ENCODE assay signal across 22 cellular contexts in genomic region chr18:72985686-72986085, GRCh38.
DNase-seq lines count a peak whose midpoint lies in the region; ATAC-seq and TF ChIP-seq lines count a peak whose summit lies in the region.
"Had no signal": no experiment of that assay in that cellular context is flagged by ENCODE, and none has a peak within 500 bp of the region (broad histone marks: within the 10 kb centered on the region; RNA-seq: fewer than 3 reads in every experiment).

No MANE protein-coding gene starts in this region.

- ATAC-seq in GM19351 (IDR thresholded peaks at IDR 0.05; ENCODE audit: unreplicated experiment) (peak; percentile 88), HG02973 (IDR thresholded peaks at IDR 0.05; ENCODE audit: unreplicated experiment) (peak; percentile 74), HG03045 (IDR thresholded peaks at IDR 0.05; ENCODE audit: unreplicated experiment) (no peak), GM21515 (IDR thresholded peaks at IDR 0.05; ENCODE audit: unreplicated experiment) (no peak)
- ATAC-seq: gastroesophageal sphincter, left ventricle myocardium superior had no signal

- H3K27ac ChIP-seq in RWPE1 = no peak overlapping the region
- H3K27ac ChIP-seq: gastroesophageal sphincter, sigmoid colon, uterus had no signal

- CTCF ChIA-PET in RWPE1 (lab: Yijun Ruan, JAX) = no interaction called here

- peak; percentile 14 for DNase-seq in GM10266 (ENCODE audit: extremely low spot score)
- peak; percentile 64 for DNase-seq in Jurkat, Clone E6-1 (ENCODE audit: low read depth, low spot score)
- DNase-seq in effector CD8-positive, alpha-beta T cell (lab: John Stamatoyannopoulos, UW) = no peak
- no peak for DNase-seq in RWPE1 (ENCODE audit: low spot score)
- DNase-seq: activated CD4-positive, alpha-beta T cell treated with anti-CD3 and anti-CD28 coated beads for 1 hour; activated CD8-positive, alpha-beta memory T cell treated with anti-CD3 and anti-CD28 coated beads, Interleukin-2, amount 50 U/mL, for 48 hours; activated naive CD4-positive, alpha-beta T cell treated with Interleukin-2 at 50 U/mL for 16 hours; CD4-positive, alpha-beta memory T cell; dermis blood vessel endothelial cell; left ventricle myocardium superior; NCI-H2029 treated with DMSO at 0.1 percent for 48 hours; NCI-H510A treated with DMSO at 0.1 percent for 48 hours; OCI-M1; sigmoid colon; stimulated activated CD4-positive, alpha-beta T cell treated with anti-CD3 and anti-CD28 coated beads, Interleukin-2, amount 100 ng/mL, for 24 hours; T1000; uterus had no signal

- TF ChIP-seq CTCF in GM10266 (IDR thresholded peaks at IDR 0.05; ENCODE audit: control insufficient read depth, insufficient read depth, low read depth, missing control alignments) (no peak), RWPE1 (conservative IDR thresholded peaks at IDR 0.05; ENCODE audit: low read depth) (no peak)

- H3K4me3 ChIP-seq in Jurkat, Clone E6-1 (ENCODE audit: low read length) = no peak overlapping the region
- H3K4me3 ChIP-seq: gastroesophageal sphincter, sigmoid colon, uterus had no signal

- POLR2A ChIA-PET in RWPE1 (lab: Yijun Ruan, JAX; ENCODE audit: low non-redundant PET) = no interaction called here

Comparison
In these comparisons a context has a peak if more than half of its experiments do, and no peak if none do; other contexts are left out.
1. DNase-seq: peak in GM10266 (single experiment) and Jurkat, Clone E6-1 (single experiment); none in effector CD8-positive, alpha-beta T cell (single experiment) and RWPE1 (single experiment).
2. ATAC-seq: peak in GM19351 (single experiment) and HG02973 (single experiment); none in HG03045 (single experiment) and GM21515 (single experiment).